ENCODE assay signal across 8 cellular contexts in genomic region chr19:10195199-10195519, GRCh38. TPM values are rescaled to one million over a fixed set of nuclear protein-coding genes. Genes with fewer than 3 reads are reported as not detected.
DNase-seq lines count a peak whose midpoint lies in the region; ATAC-seq and TF ChIP-seq lines count a peak whose summit lies in the region.

No MANE protein-coding gene starts in this region.

- POLR2A ChIA-PET in AG04449 (lab: Yijun Ruan, JAX) = interaction anchor here (0.5 kb wide), 1 partner anchor 15 kb away, joined by 3 read pairs; no protein-coding TSS in a partner anchor

- H3K36me3 Mint-ChIP-seq in HFFc6 (ENCODE audit: low read depth) = peaks cover 7% of the 10 kb centered on the region

- peak overlapping the region; percentile 91 for H3K27ac Mint-ChIP-seq in HFFc6

- TF ChIP-seq CTCF in AG04449 (IDR thresholded peaks at IDR 0.05; ENCODE audit: insufficient read depth, low read length, missing control alignments) = no peak
- no peak for TF ChIP-seq CTCF in HFFc6 (IDR thresholded peaks at IDR 0.05)

- peaks cover 25% of the 10 kb centered on the region for H3K4me1 Mint-ChIP-seq in HFFc6 (ENCODE audit: low read depth)

- no peak for DNase-seq in AG04449 (ENCODE audit: low read depth, low spot score)
- no peak for DNase-seq in HFFc6
- DNase-seq in NCI-H446 treated with DMSO at 0.1 percent for 48 hours (lab: John Stamatoyannopoulos, UW) = no peak
- no peak for DNase-seq in pons (ENCODE audit: low spot score)
- no peak for DNase-seq in DMS 273 treated with DMSO at 0.1 percent for 48 hours (lab: John Stamatoyannopoulos, UW)

- H3K4me3 Mint-ChIP-seq in HFFc6 = peak overlapping the region; percentile 94

- peaks cover 5% of the 10 kb centered on the region for H3K4me1 ChIP-seq in mesodermal cell (ENCODE audit: control insufficient read depth, insufficient read depth, low read length, poor library complexity, severe bottlenecking)

- peak overlapping the region; percentile 82 for H3K27ac ChIP-seq in angular gyrus (ENCODE audit: low read depth, low read length)
- H3K27ac ChIP-seq in mesodermal cell (ENCODE audit: low read depth, low read length, severe bottlenecking) = peak overlapping the region; percentile 23

- peaks cover 2% of the 10 kb centered on the region for H3K27me3 Mint-ChIP-seq in HFFc6 (ENCODE audit: insufficient read depth)

- CTCF ChIA-PET in AG04449 (lab: Yijun Ruan, JAX) = interaction anchor here (0.7 to 1.8 kb wide), 4 partner anchors 33 to 264 kb away, joined by 3 to 8 read pairs (median 4); no protein-coding TSS in a partner anchor

- H3K36me3 ChIP-seq in mesodermal cell (ENCODE audit: control insufficient read depth, insufficient read depth, low read length) = peaks cover 30% of the 10 kb centered on the region

- H3K4me3 ChIP-seq in AG04449 (ENCODE audit: low read depth, low read length) = peak overlapping the region; percentile 94
- H3K4me3 ChIP-seq in mesodermal cell (ENCODE audit: extremely low read depth, insufficient read depth, low read length, poor library complexity, severe bottlenecking) = peak overlapping the region; percentile 82

- no peaks in the 10 kb centered on the region for H3K9me3 ChIP-seq in mesodermal cell (ENCODE audit: control insufficient read depth, low read length)

- ATAC-seq in GM21717 (IDR thresholded peaks at IDR 0.05; ENCODE audit: unreplicated experiment) = no peak

- WGBS in mesodermal cell (ENCODE audit: insufficient coverage in 2 of 2), 2 experiments = 53% methylated on average over 3 of the region's 6 CpGs; no CpG with 5 or more reads in 1 of the 2 experiments

- H3K9me3 Mint-ChIP-seq in HFFc6 = no peaks in the 10 kb centered on the region

RNA-seq across cellular contexts. Expression of gene DNMT1, which starts 0.4 kb away (rescaled TPM):
- total RNA-seq in HFFc6 (2021; fragmentation: NEBNext Ultra II Directional; extraction: Animal tissue kit (Norgen Biotek cat#: 25700)) = 100 to 1,000 TPM in 5 of 6 experiments, 10 to 100 TPM in 1; 74.5 to 135 (median 125) TPM
- polyA plus RNA-seq in mesodermal cell (2013, experiment 1 of 2) = 97.4 TPM
- polyA plus RNA-seq in mesodermal cell (2013, experiment 2 of 2) = 94.1 TPM

RNA-seq across cellular contexts. Expression of gene S1PR2, which starts 36.0 kb away (rescaled TPM):
- total RNA-seq in HFFc6 (2021; fragmentation: NEBNext Ultra II Directional; extraction: Animal tissue kit (Norgen Biotek cat#: 25700)) = 10 to 100 TPM; 16.8 to 22.0 (median 20.5) TPM
- 11.6 TPM for polyA plus RNA-seq in mesodermal cell (2013, experiment 1 of 2)
- 8.0 TPM for polyA plus RNA-seq in mesodermal cell (2013, experiment 2 of 2)

RNA-seq across cellular contexts. Expression of gene MRPL4, which starts 56.9 kb away (rescaled TPM):
- 10 to 100 TPM; 69.5 to 83.0 (median 72.0) TPM for total RNA-seq in HFFc6 (2021; fragmentation: NEBNext Ultra II Directional; extraction: Animal tissue kit (Norgen Biotek cat#: 25700))
- 51.7 TPM for polyA plus RNA-seq in mesodermal cell (2013, experiment 1 of 2)
- polyA plus RNA-seq in mesodermal cell (2013, experiment 2 of 2) = 46.7 TPM
